ENCODE assay signal across 1 cellular context in genomic region chr7:123054357-123055133, GRCh38.
TF ChIP-seq lines count a peak whose summit lies in the region.

No MANE protein-coding gene starts in this region.

TF ChIP-seq in GM12878, 131 proteins besides CTCF, POLR2A, EP300 and RAD21 (continued from another document):
- no peak for TF ChIP-seq BCL3 (IDR thresholded peaks at IDR 0.05; ENCODE audit: borderline replicate concordance, insufficient read depth, low read depth, low read length, poor library complexity, severe bottlenecking)
- TF ChIP-seq SIX5 (IDR thresholded peaks at IDR 0.05; ENCODE audit: low read depth, low read length, severe bottlenecking): no peak
